8 cellular contexts compared by ENCODE assay signal in genomic region chr2:126656311-126657145, GRCh38. TPM values are rescaled to one million over a fixed set of nuclear protein-coding genes. Genes with fewer than 3 reads are reported as not detected.
DNase-seq lines count a peak whose midpoint lies in the region; ATAC-seq and TF ChIP-seq lines count a peak whose summit lies in the region.

No MANE protein-coding gene starts in this region.

- 1% methylated on average over 50 to 51 of the region's 51 CpGs for WGBS in ectodermal cell, 2 experiments
- WGBS in suprapubic skin, result 10% methylated on average over 15 of the region's 51 CpGs

- no peaks in the 10 kb centered on the region for H3K27me3 Mint-ChIP-seq in MCF 10A (ENCODE audit: insufficient read depth, unreplicated experiment)
- no peaks in the 10 kb centered on the region for H3K27me3 Mint-ChIP-seq in activated CD4-positive, alpha-beta T cell treated with anti-CD3 and anti-CD28 coated beads for 36 hours
- no peaks in the 10 kb centered on the region for H3K27me3 Mint-ChIP-seq in Calu3 (ENCODE audit: unreplicated experiment)

- H3K27ac Mint-ChIP-seq in MCF 10A (ENCODE audit: low read depth, unreplicated experiment), result no peak overlapping the region
- H3K27ac Mint-ChIP-seq in activated CD4-positive, alpha-beta T cell treated with anti-CD3 and anti-CD28 coated beads for 36 hours, result peak overlapping the region; percentile 99
- no peak overlapping the region for H3K27ac Mint-ChIP-seq in Calu3 (ENCODE audit: unreplicated experiment)

- TF ChIP-seq EP300 in suprapubic skin (IDR thresholded peaks at IDR 0.05), result no peak

- H3K4me3 Mint-ChIP-seq in MCF 10A (ENCODE audit: unreplicated experiment) (no peak overlapping the region), Calu3 (ENCODE audit: low read depth, unreplicated experiment) (no peak overlapping the region)
- peak overlapping the region; percentile 97 for H3K4me3 Mint-ChIP-seq in activated CD4-positive, alpha-beta T cell treated with anti-CD3 and anti-CD28 coated beads for 36 hours

- H3K4me1 ChIP-seq in breast epithelium (no peaks in the 10 kb centered on the region), ectodermal cell (ENCODE audit: control insufficient read depth, insufficient read depth, low read length) (peaks cover 39% of the 10 kb centered on the region), suprapubic skin (peaks cover 46% of the 10 kb centered on the region)

- peaks cover 10% of the 10 kb centered on the region for H3K36me3 Mint-ChIP-seq in MCF 10A (ENCODE audit: insufficient read depth, unreplicated experiment)
- H3K36me3 Mint-ChIP-seq in activated CD4-positive, alpha-beta T cell treated with anti-CD3 and anti-CD28 coated beads for 36 hours (ENCODE audit: low read depth), result peaks cover 34% of the 10 kb centered on the region
- no peaks in the 10 kb centered on the region for H3K36me3 Mint-ChIP-seq in Calu3 (ENCODE audit: insufficient read depth, unreplicated experiment)

- TF ChIP-seq CTCF in breast epithelium (IDR thresholded peaks at IDR 0.05), result no peak
- TF ChIP-seq CTCF in MCF 10A (IDR thresholded peaks at IDR 0.05; ENCODE audit: unreplicated experiment), result no peak
- no peak for TF ChIP-seq CTCF in suprapubic skin (IDR thresholded peaks at IDR 0.05)
- TF ChIP-seq CTCF in Calu3 (IDR thresholded peaks at IDR 0.05; ENCODE audit: unreplicated experiment), result no peak

- DNase-seq in breast epithelium (ENCODE audit: low spot score in 2 of 2) (no peak), MCF 10A (ENCODE audit: unreplicated experiment) (no peak), mesenteric fat pad (ENCODE audit: low spot score) (peak; percentile 86), suprapubic skin (ENCODE audit: low spot score in 2 of 2) (peak in 1 of 2 donors; percentile 82), Calu3 (no peak)
- DNase-seq in activated CD4-positive, alpha-beta T cell treated with anti-CD3 and anti-CD28 coated beads for 36 hours, result peak; percentile 63

- peaks cover 29% of the 10 kb centered on the region for H3K4me1 Mint-ChIP-seq in MCF 10A (ENCODE audit: insufficient read depth, unreplicated experiment)
- peaks cover 46% of the 10 kb centered on the region for H3K4me1 Mint-ChIP-seq in activated CD4-positive, alpha-beta T cell treated with anti-CD3 and anti-CD28 coated beads for 36 hours
- no peaks in the 10 kb centered on the region for H3K4me1 Mint-ChIP-seq in Calu3 (ENCODE audit: low read depth, unreplicated experiment)

- intact Hi-C loops in breast epithelium (cut with DNase I; ENCODE audit: low total_unique reads) (no loop called here), MCF 10A (cut with micrococcal nuclease) (no loop called here), Calu3 (cut with micrococcal nuclease; ENCODE audit: unreplicated experiment) (no loop called here)
- intact Hi-C loops in activated CD4-positive, alpha-beta T cell treated with anti-CD3 and anti-CD28 coated beads for 36 hours (cut with DNase I, micrococcal nuclease), result loop anchor here (2.0 to 10.0 kb wide), 9 partner anchors 120 to 1436 kb away; partner anchors contain the start of genes IWS1 (in 1 of the 2), MAP3K2 (in 1 of the 2), SAP130 (in 1 of the 2) and UGGT1 (in 1 of the 2)

- CTCF ChIA-PET in MCF 10A (lab: Yijun Ruan, JAX) (interaction anchor here (1.1 kb wide), 1 partner anchor 129 kb away, joined by 3 read pairs; no protein-coding TSS in a partner anchor), Calu3 (lab: Charles Lee) (interaction anchor here (1.2 kb wide), 1 partner anchor 31 kb away, joined by 3 read pairs; no protein-coding TSS in a partner anchor)
- CTCF ChIA-PET in activated CD4-positive, alpha-beta T cell treated with anti-CD3 and anti-CD28 coated beads for 36 hours (lab: Charles Lee), result no interaction called here

- TF ChIP-seq POLR2A in breast epithelium (IDR thresholded peaks at IDR 0.05) (no peak), suprapubic skin (IDR thresholded peaks at IDR 0.05) (no peak)

- BruUV-seq in MCF 10A (replicated peaks; lab: Mats Ljungman, UMichigan) (no TSS peak), Calu3 (replicated peaks; lab: Mats Ljungman, UMichigan) (no TSS peak)

- peak; percentile 24 for ATAC-seq in HG03175 (IDR thresholded peaks at IDR 0.05; ENCODE audit: unreplicated experiment)
- peak; percentile 17 for ATAC-seq in activated CD4-positive, alpha-beta T cell treated with anti-CD3 and anti-CD28 coated beads for 36 hours

- H3K36me3 ChIP-seq in breast epithelium (no peaks in the 10 kb centered on the region), ectodermal cell (ENCODE audit: control insufficient read depth, insufficient read depth, low read length) (no peaks in the 10 kb centered on the region), suprapubic skin (no peaks in the 10 kb centered on the region)

- no peaks in the 10 kb centered on the region for H3K9me3 ChIP-seq in breast epithelium
- H3K9me3 ChIP-seq in ectodermal cell (ENCODE audit: control insufficient read depth, low read length), result no peaks in the 10 kb centered on the region
- H3K9me3 ChIP-seq in suprapubic skin, result no peaks in the 10 kb centered on the region

- H3K27ac ChIP-seq in breast epithelium (peak overlapping the region; percentile 91 to 97), ectodermal cell (ENCODE audit: insufficient read depth, low read depth, low read length, poor library complexity, severe bottlenecking) (peak overlapping the region; percentile 77), suprapubic skin (peak overlapping the region; percentile 95)

- POLR2A ChIA-PET in MCF 10A (lab: Yijun Ruan, JAX), result no interaction called here
- POLR2A ChIA-PET in activated CD4-positive, alpha-beta T cell treated with anti-CD3 and anti-CD28 coated beads for 36 hours (lab: Charles Lee), result no interaction called here

- H3K27me3 ChIP-seq in breast epithelium (no peaks in the 10 kb centered on the region), ectodermal cell (ENCODE audit: control insufficient read depth, insufficient read depth, low read length, poor library complexity, severe bottlenecking) (peaks cover 7% of the 10 kb centered on the region), suprapubic skin (no peaks in the 10 kb centered on the region)

- H3K4me3 ChIP-seq in breast epithelium (peak overlapping the region; percentile 73 to 94 (median 74)), ectodermal cell (ENCODE audit: insufficient read depth, low read depth, low read length) (peak overlapping the region; percentile 65), suprapubic skin (peak overlapping the region; percentile 72)

- no peaks in the 10 kb centered on the region for H3K9me3 Mint-ChIP-seq in MCF 10A (ENCODE audit: unreplicated experiment)
- no peaks in the 10 kb centered on the region for H3K9me3 Mint-ChIP-seq in activated CD4-positive, alpha-beta T cell treated with anti-CD3 and anti-CD28 coated beads for 36 hours (ENCODE audit: low read depth)
- peaks cover 4% of the 10 kb centered on the region for H3K9me3 Mint-ChIP-seq in Calu3 (ENCODE audit: low read depth, unreplicated experiment)

RNA-seq across cellular contexts. Expression of gene GYPC, which starts 0.6 kb away (rescaled TPM):
- 100 to 1,000 TPM in 2 of 3 donors, 10 to 100 TPM in 1; 61.6 to 181 (median 127) TPM for total RNA-seq in breast epithelium
- total RNA-seq in MCF 10A (2022), result not detected in 2 replicates
- total RNA-seq in activated CD4-positive, alpha-beta T cell treated with anti-CD3 and anti-CD28 coated beads for 36 hours, result 100 to 1,000 TPM; 143 to 187 TPM
- 54.9 TPM for polyA plus RNA-seq in ectodermal cell (2013, experiment 1 of 4)
- 40.8 TPM for polyA plus RNA-seq in ectodermal cell (2013, experiment 2 of 4)
- polyA plus RNA-seq in ectodermal cell (2013, experiment 3 of 4), result 45.2 TPM
- polyA plus RNA-seq in ectodermal cell (2013, experiment 4 of 4), result 50.6 TPM
- total RNA-seq in mesenteric fat pad, result 175 TPM
- 10 to 100 TPM; 21.3 to 43.7 (median 32.1) TPM for total RNA-seq in suprapubic skin
- total RNA-seq in Calu3 (2022), result not detected in 2 replicates

Comparison
In these comparisons a context has a peak if more than half of its experiments do, and no peak if none do; other contexts are left out.
1. RNA of gene GYPC, which starts 0.6 kb away (total RNA-seq): 143 to 187 TPM in activated CD4-positive, alpha-beta T cell treated with anti-CD3 and anti-CD28 coated beads for 36 hours, 175 TPM in mesenteric fat pad (single experiment), 61.6 to 181 TPM in breast epithelium and 21.3 to 43.7 TPM in suprapubic skin; not detected in MCF 10A and not detected in Calu3; every median in the first group is over 10 times any median in the second.
2. DNase-seq: peak in activated CD4-positive, alpha-beta T cell treated with anti-CD3 and anti-CD28 coated beads for 36 hours (single experiment) and mesenteric fat pad (single experiment); none in breast epithelium (0 of 2), MCF 10A (single experiment) and Calu3 (single experiment).
3. intact Hi-C loops: an anchor here in activated CD4-positive, alpha-beta T cell treated with anti-CD3 and anti-CD28 coated beads for 36 hours (2.0 to 10.0 kb wide); none called in breast epithelium, MCF 10A and Calu3.
4. Peak in every context shown above with its lines, with median percentiles within 50 percentile points of each other: H3K27ac ChIP-seq and H3K4me3 ChIP-seq.